Comparison of ENCODE assay signal across 8 cellular contexts in the genomic region with DNA sequence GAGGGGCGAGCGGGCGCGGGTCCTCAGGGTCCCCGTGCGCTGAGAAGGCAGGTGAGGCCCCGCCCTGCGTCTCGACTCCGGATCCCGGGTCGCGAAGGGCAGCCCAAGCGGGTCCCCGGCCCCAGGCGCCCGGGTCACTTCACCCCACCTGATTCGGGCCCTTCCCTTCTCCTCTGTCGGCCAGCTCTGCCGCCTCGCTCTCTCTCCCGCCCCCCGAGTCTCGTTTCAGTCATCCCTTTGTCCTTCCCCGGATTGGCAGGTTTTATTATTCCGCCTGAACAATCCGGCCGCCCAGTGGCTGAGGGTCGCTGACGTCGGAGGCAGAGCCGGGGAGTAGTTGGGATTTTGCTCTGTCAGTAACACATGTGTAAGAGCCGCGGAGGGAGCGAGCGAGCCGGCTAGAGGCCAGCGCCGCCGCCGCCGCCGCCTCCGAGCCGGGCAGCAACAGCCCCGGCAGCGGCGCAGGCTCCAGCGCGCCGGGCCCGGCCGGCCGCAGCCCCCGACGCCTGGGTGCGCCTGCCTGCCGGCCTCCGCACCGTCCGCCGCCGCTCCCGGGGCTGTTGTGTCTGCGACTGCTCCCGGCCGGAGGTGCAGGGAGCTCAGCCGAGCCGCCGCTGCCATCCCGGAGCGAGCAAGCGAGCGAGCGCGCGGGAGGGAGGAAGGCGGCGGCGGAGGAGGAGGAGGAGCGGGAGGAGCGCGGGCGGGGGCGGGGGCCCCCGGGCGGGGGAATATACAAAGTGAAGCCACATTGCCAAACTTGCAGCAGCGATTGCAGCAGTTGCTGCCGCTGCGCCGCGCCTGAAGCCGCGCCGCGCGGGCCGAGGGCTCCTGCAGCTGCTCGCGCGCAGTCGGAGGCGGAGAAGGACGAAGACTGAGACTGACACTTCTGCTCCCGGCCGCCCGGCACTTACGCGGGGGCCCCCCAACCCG. TPM values are rescaled to one million over a fixed set of nuclear protein-coding genes. Genes with fewer than 3 reads are reported as not detected.
DNase-seq lines count a peak whose midpoint lies in the region; ATAC-seq, FAIRE-seq and TF ChIP-seq lines count a peak whose summit lies in the region.

A gene with protein sequence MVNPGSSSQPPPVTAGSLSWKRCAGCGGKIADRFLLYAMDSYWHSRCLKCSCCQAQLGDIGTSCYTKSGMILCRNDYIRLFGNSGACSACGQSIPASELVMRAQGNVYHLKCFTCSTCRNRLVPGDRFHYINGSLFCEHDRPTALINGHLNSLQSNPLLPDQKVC (plus strand): TSS at position 760 of the 930 bp plus-strand sequence. CDS start 3,136 bp downstream, outside the sequence.

- H3K4me3 ChIP-seq in ovary (peak within 1 kb of the TSS; percentile 74), thyroid gland (replicated peaks in 1 of 3) (peak within 1 kb of the TSS; percentile 43 to 98 (median 63))

- 0% methylated on average over 82 to 110 of the region's 110 CpGs for WGBS in ovary, 3 donors
- WGBS in thyroid gland, 2 donors: 0% methylated on average over 25 to 46 of the region's 110 CpGs

- peak in 2 of 3 donors; percentile 10 to 32 for TF ChIP-seq CTCF in ovary (IDR thresholded peaks at IDR 0.05)
- TF ChIP-seq CTCF in thyroid gland (IDR thresholded peaks at IDR 0.05): no peak

- H3K9me3 ChIP-seq in ovary: no peaks in the 10 kb centered on the region
- no peaks in the 10 kb centered on the region for H3K9me3 ChIP-seq in thyroid gland

- H3K4me1 ChIP-seq in ovary (ENCODE audit: insufficient read depth): peaks cover 5% of the 10 kb centered on the region
- peaks cover 14 to 20% of the 10 kb centered on the region in 2 donors for H3K4me1 ChIP-seq in thyroid gland

- peak; percentile 93 for FAIRE-seq in GM12891 (lab: Jason Lieb, UNC)

- H3K27ac ChIP-seq in ovary: peak within 1 kb of the TSS; percentile 94 to 99
- H3K27ac ChIP-seq in thyroid gland: peak within 1 kb of the TSS; percentile 90 to 98 (median 98)

- intact Hi-C loops in head of caudate nucleus (cut with DNase I): loop anchor here (10.0 kb wide), 1 partner anchor 626 kb away; no protein-coding TSS in a partner anchor
- intact Hi-C loops in ovary (cut with DNase I): loop anchor here in 2 of 4 donors (10.0 kb wide), 1 partner anchor 194 kb away; no protein-coding TSS in a partner anchor
- intact Hi-C loops in thyroid gland (cut with DNase I): no loop called here

- no peak for TF ChIP-seq EP300 in ovary (IDR thresholded peaks at IDR 0.05)

- H3K27me3 ChIP-seq in ovary: no peaks in the 10 kb centered on the region
- no peaks in the 10 kb centered on the region for H3K27me3 ChIP-seq in thyroid gland

- no peaks in the 10 kb centered on the region for H3K36me3 ChIP-seq in ovary
- no peaks in the 10 kb centered on the region for H3K36me3 ChIP-seq in thyroid gland

- DNase-seq in GM12891 (ENCODE audit: insufficient read length, low spot score): peak; percentile 68
- DNase-seq in NCI-H1417 treated with DMSO at 0.1 percent for 48 hours (lab: John Stamatoyannopoulos, UW): peak; percentile 63
- peak; percentile 83 to 91 for DNase-seq in SW 1271 (lab: John Stamatoyannopoulos, UW)
- peak; percentile 72 for DNase-seq in activated naive CD8-positive, alpha-beta T cell treated with anti-CD3 and anti-CD28 coated beads, Interleukin-2, amount 50 U/mL, for 16 hours (ENCODE audit: low read depth, low spot score)
- peak; percentile 92 to 99 (median 97) for DNase-seq in head of caudate nucleus
- DNase-seq in ovary: peak; percentile 95 to 97 (median 96)
- peak; percentile 97 to 98 for DNase-seq in thyroid gland

- peak; percentile 80 for ATAC-seq in HG02798 (IDR thresholded peaks at IDR 0.05; ENCODE audit: poor library complexity, unreplicated experiment)

- TF ChIP-seq POLR2A in GM12891 (IDR thresholded peaks at IDR 0.05; ENCODE audit: low read depth, low read length) (no peak), ovary (IDR thresholded peaks at IDR 0.05) (peak; percentile 73), thyroid gland (IDR thresholded peaks at IDR 0.05) (peak; percentile 81 to 99)

TF ChIP-seq in GM12891, 5 proteins besides CTCF, POLR2A, EP300 and RAD21:
- peak; percentile 55; the same call in 1 of the 2 replicates for TF ChIP-seq TAF1 (IDR thresholded peaks at IDR 0.05; ENCODE audit: low read depth, low read length)
- no peak for TF ChIP-seq POLR2AphosphoS5 (IDR thresholded peaks at IDR 0.05; ENCODE audit: low read depth, low read length)

RNA-seq across cellular contexts. Expression of the gene that starts here (rescaled TPM):
- 3.5 TPM for polyA plus RNA-seq in GM12891 (2012; ENCODE audit: low read depth, missing spikeins)
- 10 to 100 TPM; 21.7 to 45.4 (median 35.4) TPM for total RNA-seq in ovary
- 10 to 100 TPM; 50.5 to 85.4 TPM for polyA plus RNA-seq in ovary
- 10 to 100 TPM; 53.3 to 71.1 (median 60.3) TPM for total RNA-seq in thyroid gland

Comparison
In these comparisons a context has a peak if more than half of its experiments do, and no peak if none do; other contexts are left out.
1. Peak in every context shown above with its lines: DNase-seq, ATAC-seq, H3K4me3 ChIP-seq and H3K27ac ChIP-seq.
2. CTCF ChIP-seq: peak in ovary (2 of 3); none in thyroid gland (0 of 6).